In genomic region chr13:114119196-114119595, GRCh38 we compare ENCODE assay signal across 8 cellular contexts. TPM values are rescaled to one million over a fixed set of nuclear protein-coding genes. Genes with fewer than 3 reads are reported as not detected.
A peak's percentile ranks its signal among the peaks of the same experiment; 100 is the strongest.
DNase-seq lines count a peak whose midpoint lies in the region; FAIRE-seq and TF ChIP-seq lines count a peak whose summit lies in the region.

No MANE protein-coding gene starts in this region.

- peaks cover 2% of the 10 kb centered on the region for H3K27me3 Mint-ChIP-seq in mesothelial cell of epicardium (ENCODE audit: low read depth)
- H3K27me3 Mint-ChIP-seq in T-helper 2 cell treated with Interferon-gamma antibody and Interleukin-4, amounts not matched to agents 5 μg/mL and 100 μg/mL, for 36 hours (ENCODE audit: low read depth): peaks cover 5% of the 10 kb centered on the region

- FAIRE-seq in frontal cortex (lab: Jason Lieb, UNC): no peak

- peak overlapping the region; percentile 80 for H3K27ac Mint-ChIP-seq in mesothelial cell of epicardium
- no peak overlapping the region for H3K27ac Mint-ChIP-seq in T-helper 2 cell treated with Interferon-gamma antibody and Interleukin-4, amounts not matched to agents 5 μg/mL and 100 μg/mL, for 36 hours

- H3K4me3 Mint-ChIP-seq in mesothelial cell of epicardium: peak overlapping the region; percentile 44
- H3K4me3 Mint-ChIP-seq in T-helper 2 cell treated with Interferon-gamma antibody and Interleukin-4, amounts not matched to agents 5 μg/mL and 100 μg/mL, for 36 hours: no peak overlapping the region

- H3K4me1 Mint-ChIP-seq in mesothelial cell of epicardium: peaks cover 31% of the 10 kb centered on the region
- peaks cover 28% of the 10 kb centered on the region for H3K4me1 Mint-ChIP-seq in T-helper 2 cell treated with Interferon-gamma antibody and Interleukin-4, amounts not matched to agents 5 μg/mL and 100 μg/mL, for 36 hours (ENCODE audit: low read depth)

- H3K36me3 Mint-ChIP-seq in mesothelial cell of epicardium: no peaks in the 10 kb centered on the region
- peaks cover 33% of the 10 kb centered on the region for H3K36me3 Mint-ChIP-seq in T-helper 2 cell treated with Interferon-gamma antibody and Interleukin-4, amounts not matched to agents 5 μg/mL and 100 μg/mL, for 36 hours (ENCODE audit: low read depth)

- no peak for TF ChIP-seq CTCF in mesothelial cell of epicardium (IDR thresholded peaks at IDR 0.05; ENCODE audit: unreplicated experiment)

- peak; percentile 86 for DNase-seq in AG08396 (ENCODE audit: low spot score)
- peak; percentile 87 for DNase-seq in M059J (ENCODE audit: low read depth)
- peak; percentile 74 for DNase-seq in ecto neural progenitor cell (ENCODE audit: low spot score)
- peak in 1 of 2 experiments; percentile 68 for DNase-seq in mesothelial cell of epicardium (ENCODE audit: low spot score in 2 of 2, unreplicated experiment in 2 of 2)
- no peak for DNase-seq in frontal cortex (ENCODE audit: low spot score in 2 of 2)
- DNase-seq in mucosa of gallbladder (ENCODE audit: low spot score): no peak
- DNase-seq in LoVo (ENCODE audit: low spot score): no peak
- DNase-seq in T-helper 2 cell treated with Interferon-gamma antibody and Interleukin-4, amounts not matched to agents 5 μg/mL and 100 μg/mL, for 36 hours (ENCODE audit: low spot score): no peak

- no peaks in the 10 kb centered on the region for H3K9me3 Mint-ChIP-seq in mesothelial cell of epicardium
- H3K9me3 Mint-ChIP-seq in T-helper 2 cell treated with Interferon-gamma antibody and Interleukin-4, amounts not matched to agents 5 μg/mL and 100 μg/mL, for 36 hours: no peaks in the 10 kb centered on the region

RNA-seq across cellular contexts. Expression of gene RASA3, which starts 13.2 kb away (rescaled TPM):
- 15.5 and 23.9 TPM in 2 replicates for total RNA-seq in M059J (2014; rRNA removed; shearing (Covaris generic))
- total RNA-seq in mesothelial cell of epicardium: 13.5 to 14.6 TPM (median 13.7 TPM) in 3 replicates
- total RNA-seq in frontal cortex: 12.6 TPM
- total RNA-seq in mucosa of gallbladder: 11.7 TPM

RNA-seq across cellular contexts. Expression of gene CFAP97D2, which starts 59.9 kb away (rescaled TPM):
- not detected in 2 replicates for total RNA-seq in M059J (2014; rRNA removed; shearing (Covaris generic))
- total RNA-seq in mesothelial cell of epicardium: not detected in 3 replicates
- total RNA-seq in frontal cortex: not detected
- total RNA-seq in mucosa of gallbladder: not detected

Comparison
In these comparisons a context has a peak if more than half of its experiments do, and no peak if none do; other contexts are left out.
1. DNase-seq: peak in AG08396 (single experiment), M059J (single experiment) and ecto neural progenitor cell (single experiment); none in frontal cortex (0 of 2), mucosa of gallbladder (single experiment), LoVo (single experiment) and T-helper 2 cell treated with Interferon-gamma antibody and Interleukin-4, amounts not matched to agents 5 μg/mL and 100 μg/mL, for 36 hours (single experiment).